8 cellular contexts compared by ENCODE assay signal in genomic region chr4:56424697-56425514, GRCh38. TPM values are rescaled to one million over a fixed set of nuclear protein-coding genes. Genes with fewer than 3 reads are reported as not detected.
DNase-seq lines count a peak whose midpoint lies in the region; FAIRE-seq and TF ChIP-seq lines count a peak whose summit lies in the region.

No MANE protein-coding gene starts in this region.

- FAIRE-seq in GM12891 (lab: Jason Lieb, UNC), result peak; percentile 43

- H3K4me3 Mint-ChIP-seq in nephron progenitor cell, result no peak overlapping the region

- peaks cover 5% of the 10 kb centered on the region for H3K4me1 Mint-ChIP-seq in nephron progenitor cell

- peak overlapping the region; percentile 8 for H3K27ac Mint-ChIP-seq in nephron progenitor cell

- H3K9me3 Mint-ChIP-seq in nephron progenitor cell, result peaks cover 11% of the 10 kb centered on the region

- peak; percentile 58 for TF ChIP-seq CTCF in AG09309 (IDR thresholded peaks at IDR 0.05; ENCODE audit: control insufficient read depth, insufficient read depth, low read depth, low read length, missing control alignments)
- peak; percentile 55 for TF ChIP-seq CTCF in epithelial cell of esophagus (IDR thresholded peaks at IDR 0.05; ENCODE audit: insufficient read depth, low read depth, low read length, missing control alignments)
- peak; percentile 54 for TF ChIP-seq CTCF in nephron progenitor cell (IDR thresholded peaks at IDR 0.05)

- H3K36me3 Mint-ChIP-seq in nephron progenitor cell (ENCODE audit: low read depth), result peaks cover 74% of the 10 kb centered on the region

- TF ChIP-seq POLR2A in GM12891 (IDR thresholded peaks at IDR 0.05; ENCODE audit: low read depth, low read length), result no peak

- H3K27me3 Mint-ChIP-seq in nephron progenitor cell (ENCODE audit: low read depth, poor library complexity), result no peaks in the 10 kb centered on the region

- DNase-seq in AG09309 (ENCODE audit: low read depth) (no peak), GM12891 (ENCODE audit: insufficient read length, low spot score) (no peak), T follicular helper cell (ENCODE audit: low read depth) (peak; percentile 22), epithelial cell of esophagus (ENCODE audit: low read depth) (peak; percentile 40), nephron progenitor cell (peak; percentile 10), NK-92 (lab: John Stamatoyannopoulos, UW; ENCODE audit: unreplicated experiment) (no peak), NCI-H1092 treated with DMSO at 0.1 percent for 48 hours (lab: John Stamatoyannopoulos, UW) (no peak), NCI-H345 treated with DMSO at 0.1 percent for 48 hours (lab: John Stamatoyannopoulos, UW; ENCODE audit: unreplicated experiment) (no peak)

- H3K4me3 ChIP-seq in AG09309 (ENCODE audit: control insufficient read depth, low read depth, low read length) (no peak overlapping the region), epithelial cell of esophagus (ENCODE audit: low read length) (no peak overlapping the region)

TF ChIP-seq in GM12891, 5 proteins besides CTCF, POLR2A, EP300 and RAD21:
- TF ChIP-seq POLR2AphosphoS5 (IDR thresholded peaks at IDR 0.05; ENCODE audit: low read depth, low read length) (no peak), TAF1 (IDR thresholded peaks at IDR 0.05; ENCODE audit: low read depth, low read length) (no peak), SPI1 (IDR thresholded peaks at IDR 0.05; ENCODE audit: low read depth, low read length) (no peak), POU2F2 (IDR thresholded peaks at IDR 0.05; ENCODE audit: low read depth, low read length) (no peak), PAX5 (IDR thresholded peaks at IDR 0.05; ENCODE audit: insufficient read depth, low read length, severe bottlenecking) (no peak)
TF ChIP-seq in GM12891: peak in this region for 0.

RNA-seq across cellular contexts. Expression of gene PPAT, which starts 10.5 kb away (rescaled TPM):
- 16.6 TPM for polyA plus RNA-seq in GM12891 (2012; ENCODE audit: low read depth, missing spikeins)

RNA-seq across cellular contexts. Expression of gene PAICS, which starts 11.2 kb away (rescaled TPM):
- 151 TPM for polyA plus RNA-seq in GM12891 (2012; ENCODE audit: low read depth, missing spikeins)

RNA-seq across cellular contexts. Expression of gene AASDH, which starts 37.6 kb away (rescaled TPM):
- 4.9 TPM for polyA plus RNA-seq in GM12891 (2012; ENCODE audit: low read depth, missing spikeins)

RNA-seq across cellular contexts. Expression of gene SRP72, which starts 42.5 kb away (rescaled TPM):
- 61.0 TPM for polyA plus RNA-seq in GM12891 (2012; ENCODE audit: low read depth, missing spikeins)

Comparison
In these comparisons a context has a peak if more than half of its experiments do, and no peak if none do; other contexts are left out.
1. DNase-seq: peak in T follicular helper cell (single experiment), epithelial cell of esophagus (single experiment) and nephron progenitor cell (single experiment); none in AG09309 (single experiment), GM12891 (single experiment), NK-92 (single experiment), NCI-H1092 treated with DMSO at 0.1 percent for 48 hours (single experiment) and NCI-H345 treated with DMSO at 0.1 percent for 48 hours (single experiment).
2. Peak in every context shown above with its lines, with median percentiles within 50 percentile points of each other: CTCF ChIP-seq.